9 cellular contexts compared by ENCODE assay signal in genomic region chr3:71063768-71064287, GRCh38.
DNase-seq lines count a peak whose midpoint lies in the region; ATAC-seq and TF ChIP-seq lines count a peak whose summit lies in the region.
"Had no signal": no experiment of that assay in that cellular context is flagged by ENCODE, and none has a peak within 500 bp of the region (broad histone marks: within the 10 kb centered on the region; RNA-seq: fewer than 3 reads in every experiment).

No MANE protein-coding gene starts in this region.

- intact Hi-C loops in OCI-LY7 (cut with micrococcal nuclease; ENCODE audit: unreplicated experiment) (loop anchor here (2.0 kb wide), 6 partner anchors 31 to 521 kb away; no protein-coding TSS in a partner anchor), psoas muscle (cut with DNase I) (loop anchor here (2.0 to 10.0 kb wide), 5 partner anchors 57 to 521 kb away; no protein-coding TSS in a partner anchor)

- TF ChIP-seq CTCF in OCI-LY7 (conservative IDR thresholded peaks at IDR 0.05; ENCODE audit: low read length) (no peak), cardiac muscle cell (IDR thresholded peaks at IDR 0.05; ENCODE audit: low read depth, low read length) (no peak), psoas muscle (IDR thresholded peaks at IDR 0.05) (no peak)

- POLR2A ChIA-PET in OCI-LY7 (lab: Charles Lee): interaction anchor here (0.6 to 1.5 kb wide), 4 partner anchors 16 to 65 kb away, joined by 3 to 5 read pairs (median 3); no protein-coding TSS in a partner anchor

- H3K79me2 ChIP-seq in OCI-LY7 (ENCODE audit: insufficient read depth, low read depth, low read length): peaks cover 80% of the 10 kb centered on the region; the same call in 1 of the 2 replicates

- H3K4me1 ChIP-seq in OCI-LY7 (ENCODE audit: insufficient read depth, low read length, poor library complexity, severe bottlenecking) (peaks cover 62% of the 10 kb centered on the region), cardiac muscle cell (ENCODE audit: low read depth) (peaks cover 53% of the 10 kb centered on the region), psoas muscle (peaks cover 59% of the 10 kb centered on the region)

- TSS peak; percentile 44 for BruUV-seq in OCI-LY7 (replicated peaks; lab: Mats Ljungman, UMichigan)

- H3K4me3 ChIP-seq in OCI-LY7 (ENCODE audit: low read depth, low read length, poor library complexity, severe bottlenecking) (peak overlapping the region; percentile 70), cardiac muscle cell (peak overlapping the region; percentile 83), psoas muscle (peak overlapping the region; percentile 71)

- CTCF ChIA-PET in OCI-LY7 (lab: Charles Lee; ENCODE audit: unreplicated experiment): no interaction called here

- H3K27me3 ChIP-seq in cardiac muscle cell (no peaks in the 10 kb centered on the region), psoas muscle (ENCODE audit: insufficient read depth in 3 of 3, low read length in 2 of 3) (no peaks in the 10 kb centered on the region)

- peak overlapping the region; percentile 48 for H3K27ac ChIP-seq in OCI-LY7 (ENCODE audit: low read depth, low read length, poor library complexity, severe bottlenecking)
- H3K27ac ChIP-seq in cardiac muscle cell: peak overlapping the region; percentile 99
- peak overlapping the region; percentile 96 for H3K27ac ChIP-seq in psoas muscle
- H3K27ac ChIP-seq: 22Rv1 had no signal

- H3K9me3 ChIP-seq in OCI-LY7 (ENCODE audit: low read length): no peaks in the 10 kb centered on the region
- H3K9me3 ChIP-seq in cardiac muscle cell (ENCODE audit: low read depth): no peaks in the 10 kb centered on the region
- H3K9me3 ChIP-seq in psoas muscle: no peaks in the 10 kb centered on the region

- H4K20me1 ChIP-seq in OCI-LY7 (ENCODE audit: insufficient read depth, low read length): peaks cover 68% of the 10 kb centered on the region

- no peaks in the 10 kb centered on the region for H3K36me3 ChIP-seq in OCI-LY7 (ENCODE audit: insufficient read depth, low read length)
- no peaks in the 10 kb centered on the region for H3K36me3 ChIP-seq in cardiac muscle cell
- H3K36me3 ChIP-seq in psoas muscle (ENCODE audit: insufficient read depth in 1 of 2, low read depth in 1 of 2): no peaks in the 10 kb centered on the region

- WGBS in psoas muscle, 3 donors: 0 to 7% (median 1%) methylated on average over 13 of the region's 13 CpGs

- no peak overlapping the region for H2AFZ ChIP-seq in OCI-LY7 (ENCODE audit: low read length)

- peak; percentile 48 to 64 (median 50) for ATAC-seq in psoas muscle
- no peak for ATAC-seq in GM19023 (IDR thresholded peaks at IDR 0.05; ENCODE audit: unreplicated experiment)

- DNase-seq in DMS 273 (lab: John Stamatoyannopoulos, UW; ENCODE audit: unreplicated experiment) (peak; percentile 55), DMS 273 treated with DMSO at 0.1 percent for 48 hours (lab: John Stamatoyannopoulos, UW) (no peak), OCI-LY7 (ENCODE audit: low spot score) (no peak), cardiac muscle cell (ENCODE audit: low read depth in 1 of 2, low spot score in 1 of 2) (peak; percentile 58 to 76), psoas muscle (peak in 1 of 2 donors; percentile 54), GM19240 (ENCODE audit: insufficient read length, low spot score) (no peak)
- DNase-seq in activated naive CD4-positive, alpha-beta T cell treated with anti-CD3 and anti-CD28 coated beads, Interleukin-2, amount 50 U/mL, for 16 hours: peak; percentile 68

- H3K4me2 ChIP-seq in OCI-LY7 (ENCODE audit: low read length): peak overlapping the region; percentile 97

- no peaks in the 10 kb centered on the region for H3K9me2 ChIP-seq in OCI-LY7 (ENCODE audit: insufficient read depth, low read length)

Comparison
In these comparisons a context has a peak if more than half of its experiments do, and no peak if none do; other contexts are left out.
1. DNase-seq: peak in DMS 273 (single experiment), activated naive CD4-positive, alpha-beta T cell treated with anti-CD3 and anti-CD28 coated beads, Interleukin-2, amount 50 U/mL, for 16 hours (single experiment) and cardiac muscle cell (2 of 2); none in DMS 273 treated with DMSO at 0.1 percent for 48 hours (single experiment), OCI-LY7 (single experiment) and GM19240 (single experiment).
2. H3K27ac ChIP-seq: peak in every context shown above with its lines; median percentile 99 in cardiac muscle cell; 96 in psoas muscle; 48 in OCI-LY7.
3. Peak in every context shown above with its lines, with median percentiles within 50 percentile points of each other: H3K4me3 ChIP-seq.